Comparison of ENCODE assay signal across 14 cellular contexts in the genomic region with DNA sequence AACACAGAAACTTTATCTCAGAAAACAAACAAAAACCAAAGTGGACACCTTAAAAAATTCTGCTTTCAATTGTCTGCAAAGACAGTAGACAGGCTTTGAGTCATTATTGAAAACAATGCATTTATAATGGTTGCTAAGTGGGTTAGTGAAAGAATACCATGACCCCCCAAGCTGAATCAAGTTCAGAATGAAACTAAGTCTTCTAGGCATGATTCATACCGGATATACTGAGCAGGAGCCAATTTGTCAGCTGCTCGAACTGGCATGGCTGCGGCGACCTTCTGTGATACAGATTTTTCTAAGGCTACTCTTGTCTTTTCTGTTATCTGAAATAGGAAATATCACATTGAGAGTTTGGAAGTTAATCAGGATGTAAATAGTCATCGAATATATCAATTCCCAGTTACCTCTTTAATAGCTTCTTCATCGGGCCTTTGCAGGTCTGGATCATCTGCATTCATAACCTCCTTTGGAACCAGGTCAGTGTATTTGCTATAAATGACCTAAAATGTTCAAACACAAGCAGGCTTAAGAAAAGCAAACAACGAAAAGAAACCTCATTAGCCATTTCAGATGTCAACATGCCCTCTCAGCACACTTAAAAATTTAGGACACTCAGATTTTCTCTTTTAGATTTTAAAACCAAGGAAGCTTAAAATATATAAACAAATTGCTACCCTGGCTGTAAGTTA. TPM values are rescaled to one million over a fixed set of nuclear protein-coding genes. Genes with fewer than 3 reads are reported as not detected.
DNase-seq lines count a peak whose midpoint lies in the region; ATAC-seq and TF ChIP-seq lines count a peak whose summit lies in the region.
"Had no signal": no experiment of that assay in that cellular context is flagged by ENCODE, and none has a peak within 500 bp of the region (broad histone marks: within the 10 kb centered on the region; RNA-seq: fewer than 3 reads in every experiment).

No MANE protein-coding gene starts in this region.

- CTCF ChIA-PET in activated naive CD4-positive, alpha-beta T cell treated with anti-CD3 and anti-CD28 coated beads, Interleukin-2, amount 10 ng/mL, durations not matched to agents 7 days and 5 days (lab: Charles Lee), result interaction anchor here (0.6 to 0.8 kb wide), 3 partner anchors 21 to 279 kb away, joined by 3 read pairs; no protein-coding TSS in a partner anchor
- CTCF ChIA-PET in IMR-90 (lab: Yijun Ruan, JAX), result no interaction called here

- ATAC-seq in activated naive CD4-positive, alpha-beta T cell treated with anti-CD3 and anti-CD28 coated beads, Interleukin-2, amount 50 U/mL, for 72 hours, result peak; percentile 77 to 80
- ATAC-seq in IMR-90 (ENCODE audit: low read depth) (no peak), GM21576 (IDR thresholded peaks at IDR 0.05; ENCODE audit: unreplicated experiment) (no peak)

- H3K27ac ChIP-seq in IMR-90 (ENCODE audit: insufficient read depth, low read length), result no peak overlapping the region
- H3K27ac ChIP-seq: BLaER1 treated with 17β-estradiol and CSF1 and Interleukin-3, amounts not matched to agents 10 nM and 100 nM; WERI-Rb-1 had no signal

- no peak overlapping the region for H4K91ac ChIP-seq in IMR-90 (ENCODE audit: insufficient read depth, low read depth, low read length)

- H3K4me1 ChIP-seq in IMR-90 (ENCODE audit: control insufficient read depth, insufficient read depth, low read length) (no peaks in the 10 kb centered on the region), endocrine pancreas (ENCODE audit: control insufficient read depth, insufficient read depth, low read length) (peaks cover 14% of the 10 kb centered on the region)
- H3K4me1 ChIP-seq: BLaER1 treated with 17β-estradiol and CSF1 and Interleukin-3, amounts not matched to agents 10 nM and 100 nM had no signal

- no peak overlapping the region for H2BK15ac ChIP-seq in IMR-90 (ENCODE audit: low read depth, low read length)

- H3K4ac ChIP-seq in IMR-90 (ENCODE audit: low read depth, low read length), result no peak overlapping the region

- H3K9ac ChIP-seq in IMR-90 (ENCODE audit: low read depth, low read length) (no peak overlapping the region), endocrine pancreas (ENCODE audit: control insufficient read depth, insufficient read depth, low read length) (no peak overlapping the region)
- H3K9ac ChIP-seq: BLaER1 treated with 17β-estradiol and CSF1 and Interleukin-3, amounts not matched to agents 10 nM and 100 nM had no signal

- H2BK120ac ChIP-seq in IMR-90 (ENCODE audit: low read depth, low read length), result no peak overlapping the region

- dilution Hi-C loops in IMR-90 (cut with HindIII; ENCODE audit: low sequenced_read_pairs, unreplicated experiment), result no loop called here

- H2BK5ac ChIP-seq in IMR-90 (ENCODE audit: low read depth, low read length, poor library complexity, severe bottlenecking), result no peak overlapping the region

- H3K4me3 Mint-ChIP-seq in activated naive CD4-positive, alpha-beta T cell treated with anti-CD3 and anti-CD28 coated beads, Interleukin-2, amount 10 ng/mL, durations not matched to agents 7 days and 5 days, result no peak overlapping the region

- no peak for TF ChIP-seq CTCF in IMR-90 (conservative IDR thresholded peaks at IDR 0.05; ENCODE audit: low read depth, low read length)

- H3K4me2 ChIP-seq in IMR-90 (ENCODE audit: low read depth, low read length), result no peak overlapping the region
- H3K4me2 ChIP-seq: BLaER1 treated with 17β-estradiol and CSF1 and Interleukin-3, amounts not matched to agents 10 nM and 100 nM had no signal

- H4K8ac ChIP-seq in IMR-90 (ENCODE audit: low read depth in 2 of 2, low read length in 2 of 2), result no peak overlapping the region

- H3K18ac ChIP-seq in IMR-90 (ENCODE audit: low read depth, low read length), result no peak overlapping the region

- no peaks in the 10 kb centered on the region for H3K9me3 ChIP-seq in IMR-90 (ENCODE audit: control insufficient read depth, insufficient read depth, low read length)
- no peaks in the 10 kb centered on the region for H3K9me3 ChIP-seq in endocrine pancreas (ENCODE audit: control insufficient read depth, low read length)
- H3K9me3 ChIP-seq: BLaER1 treated with 17β-estradiol and CSF1 and Interleukin-3, amounts not matched to agents 10 nM and 100 nM had no signal

- BruUV-seq in IMR-90 (replicated peaks; lab: Mats Ljungman, UMichigan), result no TSS peak

- H2BK20ac ChIP-seq in IMR-90 (ENCODE audit: low read depth, low read length), result no peak overlapping the region

- H3K4me3 ChIP-seq in IMR-90 (ENCODE audit: insufficient read depth, low read depth, low read length), result no peak overlapping the region
- H3K4me3 ChIP-seq in endocrine pancreas (ENCODE audit: control insufficient read depth, insufficient read depth, low read length), result peak overlapping the region; percentile 46
- H3K4me3 ChIP-seq: BLaER1 treated with 17β-estradiol and CSF1 and Interleukin-3, amounts not matched to agents 10 nM and 100 nM had no signal

- no peak overlapping the region for H2AK9ac ChIP-seq in IMR-90 (replicated peaks; ENCODE audit: low read depth, low read length, poor library complexity)

- peaks cover 0 to 28% of the 10 kb centered on the region in 2 donors for H3K36me3 Mint-ChIP-seq in activated naive CD4-positive, alpha-beta T cell treated with anti-CD3 and anti-CD28 coated beads, Interleukin-2, amount 50 U/mL, for 72 hours
- H3K36me3 Mint-ChIP-seq in activated naive CD4-positive, alpha-beta T cell treated with anti-CD3 and anti-CD28 coated beads, Interleukin-2, amount 10 ng/mL, durations not matched to agents 7 days and 5 days, result peaks cover 46% of the 10 kb centered on the region

- TF ChIP-seq RAD21 in IMR-90 (IDR thresholded peaks at IDR 0.05; ENCODE audit: low read length), result no peak

- H3K79me1 ChIP-seq in IMR-90 (ENCODE audit: low read depth in 1 of 2, low read length in 2 of 2), result peaks cover 13 to 23% of the 10 kb centered on the region in 2 experiments

- H3K27me3 Mint-ChIP-seq in activated naive CD4-positive, alpha-beta T cell treated with anti-CD3 and anti-CD28 coated beads, Interleukin-2, amount 10 ng/mL, durations not matched to agents 7 days and 5 days, result no peaks in the 10 kb centered on the region

- POLR2A ChIA-PET in IMR-90 (lab: Charles Lee; ENCODE audit: unreplicated experiment), result no interaction called here

- no peak overlapping the region for H3K14ac ChIP-seq in IMR-90 (replicated peaks; ENCODE audit: low read depth, low read length)

- in situ Hi-C loops in IMR-90 (cut with MboI; ENCODE audit: low sequenced_read_pairs), result no loop called here

- H3K27me3 ChIP-seq in IMR-90 (ENCODE audit: control insufficient read depth, insufficient read depth, low read length), result no peaks in the 10 kb centered on the region
- no peaks in the 10 kb centered on the region for H3K27me3 ChIP-seq in endocrine pancreas (ENCODE audit: control insufficient read depth, insufficient read depth, low read length)
- H3K27me3 ChIP-seq: BLaER1 treated with 17β-estradiol and CSF1 and Interleukin-3, amounts not matched to agents 10 nM and 100 nM had no signal

- H2AFZ ChIP-seq in IMR-90 (replicated peaks; ENCODE audit: low read length, poor library complexity), result no peak overlapping the region

- no peaks in the 10 kb centered on the region for H3K9me3 Mint-ChIP-seq in activated naive CD4-positive, alpha-beta T cell treated with anti-CD3 and anti-CD28 coated beads, Interleukin-2, amount 50 U/mL, for 72 hours
- H3K9me3 Mint-ChIP-seq in activated naive CD4-positive, alpha-beta T cell treated with anti-CD3 and anti-CD28 coated beads, Interleukin-2, amount 10 ng/mL, durations not matched to agents 7 days and 5 days, result no peaks in the 10 kb centered on the region

- no peaks in the 10 kb centered on the region; the same call in 1 of the 2 replicates for H3K9me1 ChIP-seq in IMR-90 (ENCODE audit: insufficient read depth, low read length)

- H3K23ac ChIP-seq in IMR-90 (ENCODE audit: low read depth, low read length), result no peak overlapping the region

- H3K27ac Mint-ChIP-seq in activated naive CD4-positive, alpha-beta T cell treated with anti-CD3 and anti-CD28 coated beads, Interleukin-2, amount 50 U/mL, for 72 hours, result peak overlapping the region in 1 of 2 donors; percentile 95
- H3K27ac Mint-ChIP-seq in activated naive CD4-positive, alpha-beta T cell treated with anti-CD3 and anti-CD28 coated beads, Interleukin-2, amount 10 ng/mL, durations not matched to agents 7 days and 5 days, result no peak overlapping the region

- no CpG with 5 or more reads among the region's 7 CpGs for WGBS in IMR-90 (ENCODE audit: extremely low coverage in 2 of 2, insufficient read length in 1 of 2), 2 experiments

- H3K36me3 ChIP-seq in IMR-90 (ENCODE audit: control insufficient read depth, insufficient read depth, low read length) (peaks cover 32% of the 10 kb centered on the region), endocrine pancreas (ENCODE audit: control insufficient read depth, insufficient read depth, low read length) (peaks cover 4% of the 10 kb centered on the region)

- no peak overlapping the region for H2AK5ac ChIP-seq in IMR-90 (ENCODE audit: low read depth, low read length)

- intact Hi-C loops in IMR-90 (cut with micrococcal nuclease), result no loop called here

- no peak for TF ChIP-seq POLR2A in IMR-90 (IDR thresholded peaks at IDR 0.05; ENCODE audit: low read depth, low read length)

- no peaks in the 10 kb centered on the region for H4K20me1 ChIP-seq in IMR-90 (ENCODE audit: insufficient read depth, low read length)

- no peak overlapping the region for H4K5ac ChIP-seq in IMR-90 (ENCODE audit: low read depth, low read length)

- peaks cover 10% of the 10 kb centered on the region for H3K4me1 Mint-ChIP-seq in activated naive CD4-positive, alpha-beta T cell treated with anti-CD3 and anti-CD28 coated beads, Interleukin-2, amount 10 ng/mL, durations not matched to agents 7 days and 5 days

- peak in 1 of 2 donors; percentile 15 for DNase-seq in activated naive CD4-positive, alpha-beta T cell treated with anti-CD3 and anti-CD28 coated beads, Interleukin-2, amount 50 U/mL, for 72 hours (ENCODE audit: low spot score in 2 of 2)
- no peak for DNase-seq in activated naive CD4-positive, alpha-beta T cell treated with anti-CD3 and anti-CD28 coated beads, Interleukin-2, amount 10 ng/mL, durations not matched to agents 7 days and 5 days
- peak; percentile 45 for DNase-seq in IMR-90
- peak; percentile 52 for DNase-seq in stimulated activated CD8-positive, alpha-beta memory T cell treated with anti-CD3 and anti-CD28 coated beads, Interleukin-4, amount 100 ng/mL, for 48 hours
- no peak for DNase-seq in central memory CD4-positive, alpha-beta T cell
- DNase-seq in OCI-M2 (lab: John Stamatoyannopoulos, UW; ENCODE audit: unreplicated experiment), result no peak
- DNase-seq: effector CD8-positive, alpha-beta T cell; Karpas-422; left cardiac atrium; trophoblast cell; WERI-Rb-1 had no signal

- no peak overlapping the region for H3K56ac ChIP-seq in IMR-90 (ENCODE audit: extremely low read depth, insufficient read depth, low read length)

RNA-seq across cellular contexts. Expression of gene SNW1, which starts 22.3 kb away (rescaled TPM):
- total RNA-seq in activated naive CD4-positive, alpha-beta T cell treated with anti-CD3 and anti-CD28 coated beads, Interleukin-2, amount 50 U/mL, for 72 hours, result 100 to 1,000 TPM; 105 to 142 TPM
- 30.6 and 50.3 TPM in 2 replicates for total RNA-seq in IMR-90 (2012; rRNA removed)
- 28.2 and 29.2 TPM in 2 replicates for polyA plus RNA-seq in IMR-90 (2012; rRNA removed)
- 3.2 and 7.4 TPM in 2 replicates for polyA plus RNA-seq in IMR-90 (2012; cell fraction: cytosol; rRNA removed)
- 1.6 and 17.5 TPM in 2 replicates for polyA plus RNA-seq in IMR-90 (2012; cell fraction: nucleus; rRNA removed; ENCODE audit: low replicate concordance)

RNA-seq across cellular contexts. Expression of gene SLIRP, which starts 30.8 kb away (rescaled TPM):
- 100 to 1,000 TPM in 1 of 2 donors, 10 to 100 TPM in 1; 45.9 to 123 TPM for total RNA-seq in activated naive CD4-positive, alpha-beta T cell treated with anti-CD3 and anti-CD28 coated beads, Interleukin-2, amount 50 U/mL, for 72 hours
- 226 and 309 TPM in 2 replicates for total RNA-seq in IMR-90 (2012; rRNA removed)
- polyA plus RNA-seq in IMR-90 (2012; rRNA removed), result 220 and 244 TPM in 2 replicates
- polyA plus RNA-seq in IMR-90 (2012; cell fraction: cytosol; rRNA removed), result 101 and 793 TPM in 2 replicates
- 15.2 and 49.3 TPM in 2 replicates for polyA plus RNA-seq in IMR-90 (2012; cell fraction: nucleus; rRNA removed; ENCODE audit: low replicate concordance)

RNA-seq across cellular contexts. Expression of gene ALKBH1, which starts 30.9 kb away (rescaled TPM):
- total RNA-seq in activated naive CD4-positive, alpha-beta T cell treated with anti-CD3 and anti-CD28 coated beads, Interleukin-2, amount 50 U/mL, for 72 hours, result 10 to 100 TPM; 16.6 to 17.2 TPM
- total RNA-seq in IMR-90 (2012; rRNA removed), result 9.2 and 10.8 TPM in 2 replicates
- polyA plus RNA-seq in IMR-90 (2012; rRNA removed), result 9.6 and 10.0 TPM in 2 replicates
- polyA plus RNA-seq in IMR-90 (2012; cell fraction: cytosol; rRNA removed), result 3.6 and 4.1 TPM in 2 replicates
- 4.0 and 8.9 TPM in 2 replicates for polyA plus RNA-seq in IMR-90 (2012; cell fraction: nucleus; rRNA removed; ENCODE audit: low replicate concordance)

Comparison
In these comparisons a context has a peak if more than half of its experiments do, and no peak if none do; other contexts are left out.
1. ATAC-seq: peak in activated naive CD4-positive, alpha-beta T cell treated with anti-CD3 and anti-CD28 coated beads, Interleukin-2, amount 50 U/mL, for 72 hours (2 of 2); none in IMR-90 (single experiment) and GM21576 (single experiment).
2. DNase-seq: peak in IMR-90 (single experiment) and stimulated activated CD8-positive, alpha-beta memory T cell treated with anti-CD3 and anti-CD28 coated beads, Interleukin-4, amount 100 ng/mL, for 48 hours (single experiment); none in activated naive CD4-positive, alpha-beta T cell treated with anti-CD3 and anti-CD28 coated beads, Interleukin-2, amount 10 ng/mL, durations not matched to agents 7 days and 5 days (single experiment), central memory CD4-positive, alpha-beta T cell (single experiment) and OCI-M2 (single experiment).